Comparison of ENCODE assay signal across 1 cellular context in the genomic region with DNA sequence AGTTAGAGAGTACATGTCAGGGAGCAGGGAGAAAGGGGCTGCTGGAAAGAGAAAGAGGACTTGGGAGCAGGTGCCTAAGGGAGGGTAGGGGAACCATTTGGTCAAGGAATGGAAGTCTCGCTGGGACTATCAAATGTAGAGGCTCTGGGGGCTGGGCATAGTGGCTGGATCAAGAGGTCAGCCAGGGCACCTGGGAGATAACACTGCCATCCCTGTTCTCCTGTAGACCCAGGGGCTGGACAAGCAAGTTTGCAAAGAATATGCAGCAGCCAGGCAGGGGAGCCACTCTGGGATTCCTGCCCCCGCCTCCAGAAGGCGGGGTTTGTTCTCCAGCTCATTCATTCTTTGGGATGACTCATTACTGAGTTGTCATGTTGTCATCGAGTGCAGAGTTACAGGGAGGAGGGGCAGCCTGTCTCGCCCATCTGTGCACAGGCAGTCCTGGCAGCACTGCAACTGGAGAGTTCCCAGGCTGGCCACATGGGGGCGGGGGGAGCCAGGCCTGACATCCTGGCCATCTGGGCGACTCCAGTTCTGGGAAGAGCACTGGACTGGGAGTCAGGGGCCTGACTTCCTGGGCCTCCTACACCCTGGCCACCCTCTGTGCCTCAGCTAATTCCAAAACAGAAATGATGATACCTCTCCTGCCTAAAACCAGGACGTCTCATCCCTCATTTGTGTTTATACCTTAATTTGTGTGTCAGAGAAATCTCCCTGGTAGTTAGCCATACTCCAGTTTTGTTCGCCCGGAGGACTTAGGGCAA.
TF ChIP-seq lines count a peak whose summit lies in the region.

No MANE protein-coding gene starts in this region.

TF ChIP-seq in K562, 482 proteins besides CTCF, POLR2A, EP300 and RAD21 (continued from another document and continues in another):
- no peak for TF ChIP-seq E2F4 (CRISPR knock-in tag; IDR thresholded peaks at IDR 0.05; ENCODE audit: low read depth)
- no peak for TF ChIP-seq KAT8 (IDR thresholded peaks at IDR 0.05; ENCODE audit: low read depth)
- peak; percentile 41; the same call in 1 of the 2 replicates for TF ChIP-seq ZKSCAN1 (IDR thresholded peaks at IDR 0.05; ENCODE audit: low read depth, low read length)
- TF ChIP-seq GMEB1 (CRISPR knock-in tag; IDR thresholded peaks at IDR 0.05): no peak
- no peak for TF ChIP-seq ZNF239 (CRISPR knock-in tag; IDR thresholded peaks at IDR 0.05)
- TF ChIP-seq, protein P1, sequence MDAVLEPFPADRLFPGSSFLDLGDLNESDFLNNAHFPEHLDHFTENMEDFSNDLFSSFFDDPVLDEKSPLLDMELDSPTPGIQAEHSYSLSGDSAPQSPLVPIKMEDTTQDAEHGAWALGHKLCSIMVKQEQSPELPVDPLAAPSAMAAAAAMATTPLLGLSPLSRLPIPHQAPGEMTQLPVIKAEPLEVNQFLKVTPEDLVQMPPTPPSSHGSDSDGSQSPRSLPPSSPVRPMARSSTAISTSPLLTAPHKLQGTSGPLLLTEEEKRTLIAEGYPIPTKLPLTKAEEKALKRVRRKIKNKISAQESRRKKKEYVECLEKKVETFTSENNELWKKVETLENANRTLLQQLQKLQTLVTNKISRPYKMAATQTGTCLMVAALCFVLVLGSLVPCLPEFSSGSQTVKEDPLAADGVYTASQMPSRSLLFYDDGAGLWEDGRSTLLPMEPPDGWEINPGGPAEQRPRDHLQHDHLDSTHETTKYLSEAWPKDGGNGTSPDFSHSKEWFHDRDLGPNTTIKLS (IDR thresholded peaks at IDR 0.05; ENCODE audit: borderline replicate concordance, low read depth): peak; percentile 54; the same call in 1 of the 2 replicates
- TF ChIP-seq RAD51 (IDR thresholded peaks at IDR 0.05; ENCODE audit: borderline replicate concordance, low read depth): 0 out of 2 replicates have a peak, but pooled peaks have one; percentile 9
- no peak for TF ChIP-seq SPI1 (IDR thresholded peaks at IDR 0.05; ENCODE audit: borderline replicate concordance, low read depth, low read length)
- no peak for TF ChIP-seq ZNF280A (IDR thresholded peaks at IDR 0.05; ENCODE audit: low read depth, partially characterized antibody)
- TF ChIP-seq CHD1 (IDR thresholded peaks at IDR 0.05; ENCODE audit: low read length): no peak
- no peak for TF ChIP-seq ZNF778 (CRISPR knock-in tag; IDR thresholded peaks at IDR 0.05)
- TF ChIP-seq ZNF583 (CRISPR knock-in tag; IDR thresholded peaks at IDR 0.05): no peak
- no peak for TF ChIP-seq ILF3 (IDR thresholded peaks at IDR 0.05; ENCODE audit: borderline replicate concordance)
- TF ChIP-seq ZFPM2 (CRISPR knock-in tag; IDR thresholded peaks at IDR 0.05): no peak
- TF ChIP-seq HIVEP1 (CRISPR knock-in tag; IDR thresholded peaks at IDR 0.05): no peak
- TF ChIP-seq NCOA1 (IDR thresholded peaks at IDR 0.05; ENCODE audit: low read depth): peak; percentile 48; the same call in 1 of the 2 replicates
- TF ChIP-seq MYC (IDR thresholded peaks at IDR 0.05; ENCODE audit: low read depth, low read length): peak; percentile 65
- no peak for TF ChIP-seq MYC (CRISPR knock-in tag; IDR thresholded peaks at IDR 0.05; ENCODE audit: borderline replicate concordance, low read depth)
- TF ChIP-seq E2F3 (CRISPR knock-in tag; IDR thresholded peaks at IDR 0.05): no peak
- peak; percentile 43; the same call in 1 of the 2 replicates for TF ChIP-seq ETV1 (tag; conservative IDR thresholded peaks at IDR 0.05; ENCODE audit: low read depth)
- 0 out of 2 replicates have a peak, but pooled peaks have one; percentile 47 for TF ChIP-seq HDAC2 (IDR thresholded peaks at IDR 0.05)
- no peak for TF ChIP-seq ZNF57 (CRISPR knock-in tag; IDR thresholded peaks at IDR 0.05)
- no peak; the same call in 1 of the 2 replicates for TF ChIP-seq CHAMP1 (IDR thresholded peaks at IDR 0.05)
- no peak for TF ChIP-seq MTF1 (CRISPR knock-in tag; IDR thresholded peaks at IDR 0.05; ENCODE audit: borderline replicate concordance)
- TF ChIP-seq ZNF121 (CRISPR knock-in tag; conservative IDR thresholded peaks at IDR 0.05): no peak
- TF ChIP-seq TBP (optimal IDR thresholded peaks at IDR 0.05; ENCODE audit: low read depth, low read length): no peak
- 0 out of 2 replicates have a peak, but pooled peaks have one; percentile 33 for TF ChIP-seq SREBF1 (IDR thresholded peaks at IDR 0.05; ENCODE audit: borderline replicate concordance, low read depth, low read length)
- no peak for TF ChIP-seq TRIM28 (IDR thresholded peaks at IDR 0.05)
- no peak for TF ChIP-seq NCOA6 (IDR thresholded peaks at IDR 0.05)
- TF ChIP-seq HBP1 (CRISPR knock-in tag; IDR thresholded peaks at IDR 0.05): no peak
- no peak for TF ChIP-seq ZNF79 (CRISPR knock-in tag; IDR thresholded peaks at IDR 0.05; ENCODE audit: low read depth)
- no peak for TF ChIP-seq NR0B1 (IDR thresholded peaks at IDR 0.05; ENCODE audit: partially characterized antibody)
- TF ChIP-seq, protein P2, sequence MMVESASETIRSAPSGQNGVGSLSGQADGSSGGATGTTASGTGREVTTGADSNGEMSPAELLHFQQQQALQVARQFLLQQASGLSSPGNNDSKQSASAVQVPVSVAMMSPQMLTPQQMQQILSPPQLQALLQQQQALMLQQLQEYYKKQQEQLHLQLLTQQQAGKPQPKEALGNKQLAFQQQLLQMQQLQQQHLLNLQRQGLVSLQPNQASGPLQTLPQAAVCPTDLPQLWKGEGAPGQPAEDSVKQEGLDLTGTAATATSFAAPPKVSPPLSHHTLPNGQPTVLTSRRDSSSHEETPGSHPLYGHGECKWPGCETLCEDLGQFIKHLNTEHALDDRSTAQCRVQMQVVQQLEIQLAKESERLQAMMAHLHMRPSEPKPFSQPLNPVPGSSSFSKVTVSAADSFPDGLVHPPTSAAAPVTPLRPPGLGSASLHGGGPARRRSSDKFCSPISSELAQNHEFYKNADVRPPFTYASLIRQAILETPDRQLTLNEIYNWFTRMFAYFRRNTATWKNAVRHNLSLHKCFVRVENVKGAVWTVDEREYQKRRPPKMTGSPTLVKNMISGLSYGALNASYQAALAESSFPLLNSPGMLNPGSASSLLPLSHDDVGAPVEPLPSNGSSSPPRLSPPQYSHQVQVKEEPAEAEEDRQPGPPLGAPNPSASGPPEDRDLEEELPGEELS (CRISPR knock-in tag; IDR thresholded peaks at IDR 0.05; ENCODE audit: borderline replicate concordance): no peak
- TF ChIP-seq NCOR1 (IDR thresholded peaks at IDR 0.05): no peak; the same call in 1 of the 2 replicates
- TF ChIP-seq, protein P3, sequence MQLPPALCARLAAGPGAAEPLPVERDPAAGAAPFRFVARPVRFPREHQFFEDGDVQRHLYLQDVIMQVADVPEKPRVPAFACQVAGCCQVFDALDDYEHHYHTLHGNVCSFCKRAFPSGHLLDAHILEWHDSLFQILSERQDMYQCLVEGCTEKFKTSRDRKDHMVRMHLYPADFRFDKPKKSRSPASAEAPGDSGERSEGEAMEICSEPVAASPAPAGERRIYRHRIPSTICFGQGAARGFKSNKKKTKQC (CRISPR knock-in tag; IDR thresholded peaks at IDR 0.05): no peak
- TF ChIP-seq PHB (CRISPR knock-in tag; IDR thresholded peaks at IDR 0.05): no peak
- no peak for TF ChIP-seq MCM5 (IDR thresholded peaks at IDR 0.05; ENCODE audit: low read depth)
- 0 out of 2 replicates have a peak, but pooled peaks have one; percentile 60 for TF ChIP-seq LCOR (CRISPR knock-in tag; IDR thresholded peaks at IDR 0.05)
- TF ChIP-seq NFE2L1 (tag; IDR thresholded peaks at IDR 0.05; ENCODE audit: borderline replicate concordance, low read depth): no peak
- TF ChIP-seq MYBL2 (IDR thresholded peaks at IDR 0.05; ENCODE audit: low read depth): no peak
- TF ChIP-seq MYBL2 (CRISPR knock-in tag; IDR thresholded peaks at IDR 0.05; ENCODE audit: borderline replicate concordance): no peak
- TF ChIP-seq, protein P4, sequence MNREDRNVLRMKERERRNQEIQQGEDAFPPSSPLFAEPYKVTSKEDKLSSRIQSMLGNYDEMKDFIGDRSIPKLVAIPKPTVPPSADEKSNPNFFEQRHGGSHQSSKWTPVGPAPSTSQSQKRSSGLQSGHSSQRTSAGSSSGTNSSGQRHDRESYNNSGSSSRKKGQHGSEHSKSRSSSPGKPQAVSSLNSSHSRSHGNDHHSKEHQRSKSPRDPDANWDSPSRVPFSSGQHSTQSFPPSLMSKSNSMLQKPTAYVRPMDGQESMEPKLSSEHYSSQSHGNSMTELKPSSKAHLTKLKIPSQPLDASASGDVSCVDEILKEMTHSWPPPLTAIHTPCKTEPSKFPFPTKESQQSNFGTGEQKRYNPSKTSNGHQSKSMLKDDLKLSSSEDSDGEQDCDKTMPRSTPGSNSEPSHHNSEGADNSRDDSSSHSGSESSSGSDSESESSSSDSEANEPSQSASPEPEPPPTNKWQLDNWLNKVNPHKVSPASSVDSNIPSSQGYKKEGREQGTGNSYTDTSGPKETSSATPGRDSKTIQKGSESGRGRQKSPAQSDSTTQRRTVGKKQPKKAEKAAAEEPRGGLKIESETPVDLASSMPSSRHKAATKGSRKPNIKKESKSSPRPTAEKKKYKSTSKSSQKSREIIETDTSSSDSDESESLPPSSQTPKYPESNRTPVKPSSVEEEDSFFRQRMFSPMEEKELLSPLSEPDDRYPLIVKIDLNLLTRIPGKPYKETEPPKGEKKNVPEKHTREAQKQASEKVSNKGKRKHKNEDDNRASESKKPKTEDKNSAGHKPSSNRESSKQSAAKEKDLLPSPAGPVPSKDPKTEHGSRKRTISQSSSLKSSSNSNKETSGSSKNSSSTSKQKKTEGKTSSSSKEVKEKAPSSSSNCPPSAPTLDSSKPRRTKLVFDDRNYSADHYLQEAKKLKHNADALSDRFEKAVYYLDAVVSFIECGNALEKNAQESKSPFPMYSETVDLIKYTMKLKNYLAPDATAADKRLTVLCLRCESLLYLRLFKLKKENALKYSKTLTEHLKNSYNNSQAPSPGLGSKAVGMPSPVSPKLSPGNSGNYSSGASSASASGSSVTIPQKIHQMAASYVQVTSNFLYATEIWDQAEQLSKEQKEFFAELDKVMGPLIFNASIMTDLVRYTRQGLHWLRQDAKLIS (CRISPR knock-in tag; IDR thresholded peaks at IDR 0.05): 0 out of 2 replicates have a peak, but pooled peaks have one; percentile 39
- no peak for TF ChIP-seq STAT5B (CRISPR knock-in tag; IDR thresholded peaks at IDR 0.05)
